In genomic region chr7:150276132-150276695, GRCh38 we compare ENCODE assay signal across 8 cellular contexts. TPM values are rescaled to one million over a fixed set of nuclear protein-coding genes. Genes with fewer than 3 reads are reported as not detected.
DNase-seq lines count a peak whose midpoint lies in the region; ATAC-seq and TF ChIP-seq lines count a peak whose summit lies in the region.
"Not testable (repeated sequence)": the region's sequence is repeated elsewhere in the genome, so short reads cannot be mapped to it uniquely, and the experiment has no call there.

No MANE protein-coding gene starts in this region.

- ATAC-seq in CD4-positive, CD25-positive, alpha-beta regulatory T cell (ENCODE audit: low read depth in 2 of 2) = peak in 1 of 2 donors; percentile 68
- ATAC-seq in GM19372 (IDR thresholded peaks at IDR 0.05; ENCODE audit: low read depth, unreplicated experiment) = peak; percentile 65

- not testable (repeated sequence) for H3K27me3 ChIP-seq in CD4-positive, CD25-positive, alpha-beta regulatory T cell (ENCODE audit: control insufficient read depth, insufficient read depth, low read length); liver (ENCODE audit: control insufficient read depth in 4 of 4, insufficient read depth in 4 of 4, low read length in 3 of 4)

- H3K4me1 ChIP-seq in CD4-positive, CD25-positive, alpha-beta regulatory T cell (ENCODE audit: control insufficient read depth, insufficient read depth, low read length, poor library complexity, severe bottlenecking); liver (ENCODE audit: control insufficient read depth in 4 of 4, insufficient read depth in 4 of 4, low read length in 3 of 4): not testable (repeated sequence)

- TF ChIP-seq RAD21 in liver (IDR thresholded peaks at IDR 0.05) = peak; percentile 67 to 71

- H3K36me3 Mint-ChIP-seq in CD4-positive, CD25-positive, alpha-beta regulatory T cell; activated T-helper 2 cell treated with anti-CD3 and anti-CD28 coated beads, Interferon-gamma antibody, Interleukin-2, Interleukin-4, amounts not matched to agents 10 μg/mL and 5 μg/mL and 100 μg/mL, durations not matched to agents 14 hours and 24 hours and 36 hours (ENCODE audit: low read depth): not testable (repeated sequence)

- not testable (repeated sequence) for H3K9me3 ChIP-seq in CD4-positive, CD25-positive, alpha-beta regulatory T cell (ENCODE audit: control insufficient read depth in 2 of 2, low read length in 2 of 2); liver (ENCODE audit: control insufficient read depth in 4 of 4, low read length in 3 of 4)

- intact Hi-C loops in activated T-helper 2 cell treated with anti-CD3 and anti-CD28 coated beads, Interferon-gamma antibody, Interleukin-2, Interleukin-4, amounts not matched to agents 10 μg/mL and 5 μg/mL and 100 μg/mL, durations not matched to agents 14 hours and 24 hours and 36 hours (cut with micrococcal nuclease) = not testable (repeated sequence)

- H3K27ac Mint-ChIP-seq in CD4-positive, CD25-positive, alpha-beta regulatory T cell; activated T-helper 2 cell treated with anti-CD3 and anti-CD28 coated beads, Interferon-gamma antibody, Interleukin-2, Interleukin-4, amounts not matched to agents 10 μg/mL and 5 μg/mL and 100 μg/mL, durations not matched to agents 14 hours and 24 hours and 36 hours: not testable (repeated sequence)

- not testable (repeated sequence) for H3K9ac ChIP-seq in liver (ENCODE audit: low read depth in 1 of 2, low read length in 2 of 2)

- not testable (repeated sequence) for H3K4me3 ChIP-seq in CD4-positive, CD25-positive, alpha-beta regulatory T cell (ENCODE audit: low read depth, low read length); epithelial cell of proximal tubule (ENCODE audit: low read depth, low read length); liver (ENCODE audit: low read depth in 1 of 3, low read length in 3 of 3)

- DNase-seq in CD4-positive, CD25-positive, alpha-beta regulatory T cell = peak; percentile 9 to 51 (median 43)
- peak; percentile 31 for DNase-seq in OCI-M1 (lab: John Stamatoyannopoulos, UW)
- peak; percentile 16 for DNase-seq in activated T-helper 2 cell treated with anti-CD3 and anti-CD28 coated beads, Interferon-gamma antibody, Interleukin-2, Interleukin-4, amounts not matched to agents 10 μg/mL and 5 μg/mL and 100 μg/mL, durations not matched to agents 14 hours and 24 hours and 36 hours (ENCODE audit: low spot score)
- not testable (repeated sequence) for DNase-seq in epithelial cell of proximal tubule (ENCODE audit: low read depth)
- DNase-seq in stimulated activated CD4-positive, alpha-beta T cell treated with anti-CD3 and anti-CD28 coated beads, Interleukin-4, amount 100 ng/mL, for 24 hours = peak; percentile 34

- H3K27me3 Mint-ChIP-seq in CD4-positive, CD25-positive, alpha-beta regulatory T cell; activated T-helper 2 cell treated with anti-CD3 and anti-CD28 coated beads, Interferon-gamma antibody, Interleukin-2, Interleukin-4, amounts not matched to agents 10 μg/mL and 5 μg/mL and 100 μg/mL, durations not matched to agents 14 hours and 24 hours and 36 hours (ENCODE audit: low read depth): not testable (repeated sequence)

- H3K9me3 Mint-ChIP-seq in CD4-positive, CD25-positive, alpha-beta regulatory T cell; activated T-helper 2 cell treated with anti-CD3 and anti-CD28 coated beads, Interferon-gamma antibody, Interleukin-2, Interleukin-4, amounts not matched to agents 10 μg/mL and 5 μg/mL and 100 μg/mL, durations not matched to agents 14 hours and 24 hours and 36 hours: not testable (repeated sequence)

- TF ChIP-seq CTCF in LNCAP (IDR thresholded peaks at IDR 0.05) (peak; percentile 79), epithelial cell of proximal tubule (conservative IDR thresholded peaks at IDR 0.05; ENCODE audit: low read depth, low read length) (peak; percentile 61), liver (IDR thresholded peaks at IDR 0.05; ENCODE audit: low read depth, low read length, missing input control) (peak; percentile 51)

- H3K4me1 Mint-ChIP-seq in CD4-positive, CD25-positive, alpha-beta regulatory T cell; activated T-helper 2 cell treated with anti-CD3 and anti-CD28 coated beads, Interferon-gamma antibody, Interleukin-2, Interleukin-4, amounts not matched to agents 10 μg/mL and 5 μg/mL and 100 μg/mL, durations not matched to agents 14 hours and 24 hours and 36 hours (ENCODE audit: low read depth): not testable (repeated sequence)

- not testable (repeated sequence) for H3K4me3 Mint-ChIP-seq in CD4-positive, CD25-positive, alpha-beta regulatory T cell; activated T-helper 2 cell treated with anti-CD3 and anti-CD28 coated beads, Interferon-gamma antibody, Interleukin-2, Interleukin-4, amounts not matched to agents 10 μg/mL and 5 μg/mL and 100 μg/mL, durations not matched to agents 14 hours and 24 hours and 36 hours (ENCODE audit: low read depth)

- not testable (repeated sequence) for H3K27ac ChIP-seq in CD4-positive, CD25-positive, alpha-beta regulatory T cell (ENCODE audit: insufficient read depth, low read length, poor library complexity, severe bottlenecking); liver (ENCODE audit: low read depth in 1 of 2, low read length in 2 of 2)

- not testable (repeated sequence) for H3K36me3 ChIP-seq in CD4-positive, CD25-positive, alpha-beta regulatory T cell (ENCODE audit: control insufficient read depth, insufficient read depth, low read length); liver (ENCODE audit: control insufficient read depth in 4 of 4, insufficient read depth in 3 of 4, low read depth in 1 of 4, low read length in 3 of 4)

- 58% methylated on average over 6 of the region's 6 CpGs for WGBS in liver

RNA-seq across cellular contexts. Expression of gene LRRC61, which starts 46.9 kb away (rescaled TPM):
- 10.7 TPM for total RNA-seq in CD4-positive, CD25-positive, alpha-beta regulatory T cell
- 10 to 100 TPM; 21.9 to 33.1 (median 25.6) TPM for polyA plus RNA-seq in CD4-positive, CD25-positive, alpha-beta regulatory T cell
- 22.7 and 25.8 TPM in 2 replicates for total RNA-seq in activated T-helper 2 cell treated with anti-CD3 and anti-CD28 coated beads, Interferon-gamma antibody, Interleukin-2, Interleukin-4, amounts not matched to agents 10 μg/mL and 5 μg/mL and 100 μg/mL, durations not matched to agents 14 hours and 24 hours and 36 hours
- total RNA-seq in epithelial cell of proximal tubule (45.4 and 60.3 TPM in 2 replicates), liver (10 to 100 TPM; 12.0 to 17.2 TPM)
- polyA plus RNA-seq in liver = 10 to 100 TPM; 13.9 to 21.0 TPM

RNA-seq across cellular contexts. Expression of gene ACTR3C, which starts 47.1 kb away (rescaled TPM):
- 17.2 TPM for total RNA-seq in CD4-positive, CD25-positive, alpha-beta regulatory T cell
- 1 to 10 TPM; 4.3 to 5.5 (median 4.8) TPM for polyA plus RNA-seq in CD4-positive, CD25-positive, alpha-beta regulatory T cell
- 7.0 and 7.9 TPM in 2 replicates for total RNA-seq in activated T-helper 2 cell treated with anti-CD3 and anti-CD28 coated beads, Interferon-gamma antibody, Interleukin-2, Interleukin-4, amounts not matched to agents 10 μg/mL and 5 μg/mL and 100 μg/mL, durations not matched to agents 14 hours and 24 hours and 36 hours
- total RNA-seq in epithelial cell of proximal tubule = 5.5 and 22.1 TPM in 2 replicates
- 10 to 100 TPM in 1 of 2 donors, 1 to 10 TPM in 1; 3.0 to 61.7 TPM for total RNA-seq in liver
- polyA plus RNA-seq in liver = 10 to 100 TPM; 26.6 to 30.1 TPM
